In genomic region chr10:123148414-123149161, GRCh38 we compare ENCODE assay signal across 9 cellular contexts. TPM values are rescaled to one million over a fixed set of nuclear protein-coding genes. Genes with fewer than 3 reads are reported as not detected.
DNase-seq lines count a peak whose midpoint lies in the region; ATAC-seq and TF ChIP-seq lines count a peak whose summit lies in the region.
"Had no signal": no experiment of that assay in that cellular context is flagged by ENCODE, and none has a peak within 500 bp of the region (broad histone marks: within the 10 kb centered on the region; RNA-seq: fewer than 3 reads in every experiment).

No MANE protein-coding gene starts in this region.

- H3K9ac ChIP-seq in GM23248: no peak overlapping the region

- H3K27me3 Mint-ChIP-seq in CD4-positive, alpha-beta T cell: peaks cover 66% of the 10 kb centered on the region
- peaks cover 50% of the 10 kb centered on the region for H3K27me3 Mint-ChIP-seq in activated CD4-positive, alpha-beta memory T cell treated with anti-CD3 and anti-CD28 coated beads for 36 hours

- H3K36me3 Mint-ChIP-seq in CD4-positive, alpha-beta T cell (ENCODE audit: low read depth): no peaks in the 10 kb centered on the region
- H3K36me3 Mint-ChIP-seq in activated CD4-positive, alpha-beta memory T cell treated with anti-CD3 and anti-CD28 coated beads for 36 hours: peaks cover 3% of the 10 kb centered on the region

- no peak for TF ChIP-seq CTCF in CD4-positive, alpha-beta T cell (IDR thresholded peaks at IDR 0.05)
- no peak for TF ChIP-seq CTCF in lower lobe of right lung (IDR thresholded peaks at IDR 0.05)
- TF ChIP-seq CTCF in adrenal gland (IDR thresholded peaks at IDR 0.05): no peak

- H3K4me3 ChIP-seq in GM23248: no peak overlapping the region
- peak overlapping the region; percentile 17 for H3K4me3 ChIP-seq in lower lobe of right lung
- H3K4me3 ChIP-seq in adrenal gland: peak overlapping the region in 1 of 4 donors; percentile 9

- no peak overlapping the region for H2AFZ ChIP-seq in GM23248

- H3K4me1 Mint-ChIP-seq in CD4-positive, alpha-beta T cell (ENCODE audit: low read depth): peaks cover 67% of the 10 kb centered on the region
- H3K4me1 Mint-ChIP-seq in activated CD4-positive, alpha-beta memory T cell treated with anti-CD3 and anti-CD28 coated beads for 36 hours (ENCODE audit: low read depth): peaks cover 51% of the 10 kb centered on the region

- H3K9me2 ChIP-seq in GM23248 (ENCODE audit: insufficient read depth): no peaks in the 10 kb centered on the region

- H3K4me1 ChIP-seq in GM23248 (ENCODE audit: insufficient read depth) (no peaks in the 10 kb centered on the region), lower lobe of right lung (peaks cover 48% of the 10 kb centered on the region), adrenal gland (replicated peaks in 1 of 2) (peaks cover 7 to 32% of the 10 kb centered on the region in 2 donors)

- H3K27ac Mint-ChIP-seq in CD4-positive, alpha-beta T cell: no peak overlapping the region
- H3K27ac Mint-ChIP-seq in activated CD4-positive, alpha-beta memory T cell treated with anti-CD3 and anti-CD28 coated beads for 36 hours: peak overlapping the region; percentile 39

- no peak for ATAC-seq in CD4-positive, alpha-beta T cell (ENCODE audit: poor library complexity)
- ATAC-seq in lower lobe of right lung (peak in 1 of 2 donors; percentile 7), HG03469 (IDR thresholded peaks at IDR 0.05; ENCODE audit: unreplicated experiment) (no peak), GM21786 (IDR thresholded peaks at IDR 0.05; ENCODE audit: unreplicated experiment) (no peak)

- H3K79me2 ChIP-seq in GM23248 (ENCODE audit: insufficient read depth): no peaks in the 10 kb centered on the region

- no peaks in the 10 kb centered on the region for H3K9me3 ChIP-seq in CD4-positive, alpha-beta T cell (ENCODE audit: control insufficient read depth, low read length)
- H3K9me3 ChIP-seq in GM23248 (ENCODE audit: low read depth) (no peaks in the 10 kb centered on the region), lower lobe of right lung (no peaks in the 10 kb centered on the region), adrenal gland (replicated peaks in 1 of 3) (no peaks in the 10 kb centered on the region)

- no peak for TF ChIP-seq POLR2A in adrenal gland (IDR thresholded peaks at IDR 0.05)

- H3K36me3 ChIP-seq in GM23248 (ENCODE audit: low read depth) (no peaks in the 10 kb centered on the region), lower lobe of right lung (no peaks in the 10 kb centered on the region), adrenal gland (replicated peaks in 1 of 2) (no peaks in the 10 kb centered on the region)

- intact Hi-C loops in CD4-positive, alpha-beta T cell (cut with DNase I, micrococcal nuclease): no loop called here
- intact Hi-C loops in activated CD4-positive, alpha-beta memory T cell treated with anti-CD3 and anti-CD28 coated beads for 36 hours (cut with micrococcal nuclease): loop anchor here (2.0 to 10.0 kb wide), 2 partner anchors 16 to 946 kb away; partner anchors contain the start of gene CHST15
- intact Hi-C loops in lower lobe of right lung (cut with DNase I): no loop called here
- intact Hi-C loops in adrenal gland (cut with DNase I): no loop called here

- H3K4me2 ChIP-seq in GM23248 (ENCODE audit: unreplicated experiment): no peak overlapping the region

- peaks cover 79% of the 10 kb centered on the region for H3K27me3 ChIP-seq in CD4-positive, alpha-beta T cell (ENCODE audit: control insufficient read depth, insufficient read depth, low read length)
- peaks cover 94% of the 10 kb centered on the region for H3K27me3 ChIP-seq in GM23248 (replicated peaks; ENCODE audit: insufficient read depth)
- H3K27me3 ChIP-seq in lower lobe of right lung (ENCODE audit: low read depth): peaks cover 95% of the 10 kb centered on the region
- peaks cover 85% of the 10 kb centered on the region for H3K27me3 ChIP-seq in adrenal gland

- POLR2A ChIA-PET in CD4-positive, alpha-beta T cell (lab: Charles Lee): interaction anchor here (0.6 to 3.1 kb wide), 4 partner anchors 9 to 1313 kb away, joined by 3 to 24 read pairs (median 13); no protein-coding TSS in a partner anchor
- POLR2A ChIA-PET in activated CD4-positive, alpha-beta memory T cell treated with anti-CD3 and anti-CD28 coated beads for 36 hours (lab: Charles Lee): no interaction called here

- CTCF ChIA-PET in CD4-positive, alpha-beta T cell (lab: Charles Lee): interaction anchor here (1.4 to 1.6 kb wide), 2 partner anchors 14 to 15 kb away, joined by 3 to 4 read pairs; no protein-coding TSS in a partner anchor
- CTCF ChIA-PET in activated CD4-positive, alpha-beta memory T cell treated with anti-CD3 and anti-CD28 coated beads for 36 hours (lab: Charles Lee): interaction anchor here (1.1 to 4.0 kb wide), 2 partner anchors 15 to 168 kb away, joined by 5 to 24 read pairs; partner anchors contain the start of gene PSTK

- in situ Hi-C loops in GM23248 (cut with MboI): loop anchor here (25.0 kb wide), 1 partner anchor 814 kb away; no protein-coding TSS in a partner anchor

- no peak for DNase-seq in CD4-positive, alpha-beta T cell
- DNase-seq in GM23248 (peak; percentile 27), lower lobe of right lung (no peak), adrenal gland (no peak), T-helper 9 cell (no peak)
- DNase-seq in activated CD4-positive, alpha-beta memory T cell treated with anti-CD3 and anti-CD28 coated beads for 36 hours: no peak
- DNase-seq: left colon had no signal

- H3K4me3 Mint-ChIP-seq in CD4-positive, alpha-beta T cell: peak overlapping the region; percentile 80
- H3K4me3 Mint-ChIP-seq in activated CD4-positive, alpha-beta memory T cell treated with anti-CD3 and anti-CD28 coated beads for 36 hours: peak overlapping the region; percentile 58

- H4K20me1 ChIP-seq in GM23248 (ENCODE audit: insufficient read depth): no peaks in the 10 kb centered on the region

- no peaks in the 10 kb centered on the region for H3F3A ChIP-seq in GM23248 (ENCODE audit: insufficient read depth)

- WGBS in GM23248 (ENCODE audit: low coverage in 1 of 2, low lambda C conversion rate in 2 of 2, missing lambda C conversion rate in 2 of 2), 2 experiments: 1 to 2% methylated on average over 47 to 48 of the region's 55 CpGs
- 3 to 5% (median 4%) methylated on average over 22 to 55 of the region's 55 CpGs for WGBS in adrenal gland, 4 donors

- H3K9me3 Mint-ChIP-seq in CD4-positive, alpha-beta T cell: no peaks in the 10 kb centered on the region
- no peaks in the 10 kb centered on the region for H3K9me3 Mint-ChIP-seq in activated CD4-positive, alpha-beta memory T cell treated with anti-CD3 and anti-CD28 coated beads for 36 hours

- H3K27ac ChIP-seq in CD4-positive, alpha-beta T cell (ENCODE audit: low read depth, low read length): no peak overlapping the region
- H3K27ac ChIP-seq in GM23248 (no peak overlapping the region), lower lobe of right lung (no peak overlapping the region), adrenal gland (no peak overlapping the region)

RNA-seq across cellular contexts. Expression of gene HMX2, which starts 0.7 kb away (rescaled TPM):
- total RNA-seq in CD4-positive, alpha-beta T cell: not detected
- not detected in 2 replicates for total RNA-seq in GM23248 (2014; rRNA removed; shearing (Covaris generic))
- polyA plus RNA-seq in GM23248 (2016; fragmentation: Nextera tagmentation; extraction: Ambion mirVana): not detected in 2 replicates
- under 1 TPM; 0.31 to 0.43 TPM for total RNA-seq in activated CD4-positive, alpha-beta memory T cell treated with anti-CD3 and anti-CD28 coated beads for 36 hours
- total RNA-seq in lower lobe of right lung: not detected
- total RNA-seq in adrenal gland: not detected
- polyA plus RNA-seq in adrenal gland: not detected

RNA-seq across cellular contexts. Expression of gene BUB3, which starts 5.6 kb away (rescaled TPM):
- 100 to 1,000 TPM; 167 to 178 TPM for total RNA-seq in CD4-positive, alpha-beta T cell
- total RNA-seq in GM23248 (2014; rRNA removed; shearing (Covaris generic)): 163 and 170 TPM in 2 replicates
- 154 and 158 TPM in 2 replicates for polyA plus RNA-seq in GM23248 (2016; fragmentation: Nextera tagmentation; extraction: Ambion mirVana)
- total RNA-seq in activated CD4-positive, alpha-beta memory T cell treated with anti-CD3 and anti-CD28 coated beads for 36 hours: 100 to 1,000 TPM; 259 to 265 TPM
- 67.3 TPM for total RNA-seq in lower lobe of right lung
- 100 to 1,000 TPM in 4 of 8 donors, 10 to 100 TPM in 4; 73.9 to 149 (median 106) TPM for total RNA-seq in adrenal gland
- polyA plus RNA-seq in adrenal gland: 100 to 1,000 TPM in 1 of 3 donors, 10 to 100 TPM in 2; 23.8 to 167 (median 28.2) TPM

RNA-seq across cellular contexts. Expression of gene HMX3, which starts 12.8 kb away (rescaled TPM):
- total RNA-seq in CD4-positive, alpha-beta T cell: under 1 TPM in 1 of 2 experiments, not detected in 1; 0.34 TPM
- total RNA-seq in GM23248 (2014; rRNA removed; shearing (Covaris generic)): not detected in 2 replicates
- polyA plus RNA-seq in GM23248 (2016; fragmentation: Nextera tagmentation; extraction: Ambion mirVana): not detected in 2 replicates
- under 1 TPM; 0.19 to 0.24 TPM for total RNA-seq in activated CD4-positive, alpha-beta memory T cell treated with anti-CD3 and anti-CD28 coated beads for 36 hours
- not detected for total RNA-seq in lower lobe of right lung
- total RNA-seq in adrenal gland: 1 to 10 TPM in 1 of 8 donors, not detected in 7; 1.1 TPM
- polyA plus RNA-seq in adrenal gland: not detected
